In the genomic region with DNA sequence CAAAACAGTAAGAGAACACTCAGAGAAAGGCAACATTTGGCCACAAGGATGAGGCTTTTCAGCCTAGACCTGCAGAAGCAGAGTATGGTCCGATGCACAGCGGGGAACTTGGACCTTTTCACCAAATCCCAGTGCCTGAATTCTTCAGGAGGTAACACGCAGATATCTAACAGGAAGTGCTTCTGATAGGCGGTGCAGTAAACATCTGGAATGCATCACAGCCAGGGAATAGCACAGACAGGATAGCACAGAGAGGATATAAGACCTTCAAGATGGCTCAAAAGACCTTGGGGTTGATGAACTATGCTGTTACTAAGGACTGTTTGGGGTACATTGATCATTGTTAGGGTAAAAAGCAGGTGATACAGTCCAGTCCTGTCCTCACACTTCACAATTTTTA, we compare ENCODE assay signal across 9 cellular contexts. TPM values are rescaled to one million over a fixed set of nuclear protein-coding genes. Genes with fewer than 3 reads are reported as not detected.
DNase-seq lines count a peak whose midpoint lies in the region; ATAC-seq, FAIRE-seq and TF ChIP-seq lines count a peak whose summit lies in the region.
"Had no signal": no experiment of that assay in that cellular context is flagged by ENCODE, and none has a peak within 500 bp of the region (broad histone marks: within the 10 kb centered on the region; RNA-seq: fewer than 3 reads in every experiment).

No MANE protein-coding gene starts in this region.

- intact Hi-C loops in head of caudate nucleus (cut with DNase I), result loop anchor here (5.0 to 10.0 kb wide), 2 partner anchors 57 to 119 kb away; partner anchors contain the start of genes DUSP2 and STARD7

- no peaks in the 10 kb centered on the region for H3K9me3 ChIP-seq in keratinocyte (ENCODE audit: control insufficient read depth, low read depth, low read length)
- no peaks in the 10 kb centered on the region for H3K9me3 ChIP-seq in stomach smooth muscle (ENCODE audit: control insufficient read depth in 2 of 2, low read length in 2 of 2)

- H3K4me1 Mint-ChIP-seq in activated CD8-positive, alpha-beta memory T cell treated with anti-CD3 and anti-CD28 coated beads, Interleukin-2, amount 10 ng/mL, durations not matched to agents 7 days and 5 days, result peaks cover 55% of the 10 kb centered on the region
- peaks cover 40% of the 10 kb centered on the region for H3K4me1 Mint-ChIP-seq in activated naive CD8-positive, alpha-beta T cell treated with anti-CD3 and anti-CD28 coated beads, Interleukin-2, amount 10 ng/mL, durations not matched to agents 7 days and 5 days

- H3K4me1 ChIP-seq in keratinocyte (ENCODE audit: control insufficient read depth, extremely low read depth, insufficient read depth, low read length), result peaks cover 39% of the 10 kb centered on the region
- H3K4me1 ChIP-seq in stomach smooth muscle (ENCODE audit: control insufficient read depth, insufficient read depth, low read length), result peaks cover 57% of the 10 kb centered on the region

- no peak for ATAC-seq in activated CD8-positive, alpha-beta memory T cell treated with anti-CD3 and anti-CD28 coated beads, Interleukin-2, amount 10 ng/mL, durations not matched to agents 7 days and 5 days
- no peak for ATAC-seq in activated naive CD8-positive, alpha-beta T cell treated with anti-CD3 and anti-CD28 coated beads, Interleukin-2, amount 10 ng/mL, durations not matched to agents 7 days and 5 days (ENCODE audit: low read depth)
- ATAC-seq in GM19351 (IDR thresholded peaks at IDR 0.05; ENCODE audit: unreplicated experiment), result no peak

- H3K4me3 ChIP-seq in keratinocyte (ENCODE audit: control insufficient read depth in 2 of 3, extremely low read depth in 1 of 3, insufficient read depth in 2 of 3, low read depth in 1 of 3, low read length in 3 of 3) (peak overlapping the region in 1 of 3 experiments; percentile 41), stomach smooth muscle (ENCODE audit: low read length in 2 of 2) (peak overlapping the region; percentile 80 to 97)

- no peak overlapping the region for H2AFZ ChIP-seq in keratinocyte (ENCODE audit: control insufficient read depth, low read length)

- TF ChIP-seq CTCF in keratinocyte (optimal IDR thresholded peaks at IDR 0.05 in 1 of 3, IDR thresholded peaks at IDR 0.05 in 1 of 3, conservative IDR thresholded peaks at IDR 0.05 in 1 of 3; ENCODE audit: extremely low read depth in 1 of 3, insufficient read depth in 2 of 3, low read length in 3 of 3), result no peak

- H3K9me1 ChIP-seq in keratinocyte (ENCODE audit: control insufficient read depth, extremely low read depth, insufficient read depth, low read length), result peaks cover 5% of the 10 kb centered on the region

- peak overlapping the region; percentile 69 for H3K27ac Mint-ChIP-seq in activated CD8-positive, alpha-beta memory T cell treated with anti-CD3 and anti-CD28 coated beads, Interleukin-2, amount 10 ng/mL, durations not matched to agents 7 days and 5 days
- peak overlapping the region; percentile 68 for H3K27ac Mint-ChIP-seq in activated naive CD8-positive, alpha-beta T cell treated with anti-CD3 and anti-CD28 coated beads, Interleukin-2, amount 10 ng/mL, durations not matched to agents 7 days and 5 days

- no peak for DNase-seq in activated CD8-positive, alpha-beta memory T cell treated with anti-CD3 and anti-CD28 coated beads, Interleukin-2, amount 10 ng/mL, durations not matched to agents 7 days and 5 days
- DNase-seq in activated CD8-positive, alpha-beta memory T cell treated with anti-CD3 and anti-CD28 coated beads, Interleukin-2, amount 50 U/mL, for 48 hours, result no peak
- DNase-seq in activated naive CD8-positive, alpha-beta T cell treated with anti-CD3 and anti-CD28 coated beads, Interleukin-2, amount 10 ng/mL, durations not matched to agents 7 days and 5 days, result no peak
- DNase-seq in keratinocyte (ENCODE audit: low read depth, low spot score), result no peak
- no peak for DNase-seq in NK-92 treated with Interleukin-12 subunit alpha and Interleukin-12 subunit beta, amount 100 ng/mL, for 24 hours (lab: John Stamatoyannopoulos, UW)
- DNase-seq in head of caudate nucleus, result no peak

- H3K27ac ChIP-seq in keratinocyte (ENCODE audit: control insufficient read depth, insufficient read depth, low read length) (no peak overlapping the region), stomach smooth muscle (ENCODE audit: low read length) (no peak overlapping the region)

- dilution Hi-C loops in keratinocyte (cut with MboI; ENCODE audit: extremely low pct_ligation_motif_present, low sequenced_read_pairs), result no loop called here

- CTCF ChIA-PET in activated CD8-positive, alpha-beta memory T cell treated with anti-CD3 and anti-CD28 coated beads, Interleukin-2, amount 10 ng/mL, durations not matched to agents 7 days and 5 days (lab: Charles Lee), result interaction anchor here (0.8 to 3.4 kb wide), 21 partner anchors 8 to 274 kb away, joined by 3 to 15 read pairs (median 4); partner anchors contain the start of genes ASTL, ITPRIPL1, SNRNP200 and STARD7

- H3K79me2 ChIP-seq in keratinocyte (ENCODE audit: control insufficient read depth, insufficient read depth, low read length), result peaks cover 70% of the 10 kb centered on the region

- no peaks in the 10 kb centered on the region for H3K27me3 Mint-ChIP-seq in activated CD8-positive, alpha-beta memory T cell treated with anti-CD3 and anti-CD28 coated beads, Interleukin-2, amount 10 ng/mL, durations not matched to agents 7 days and 5 days
- H3K27me3 Mint-ChIP-seq in activated naive CD8-positive, alpha-beta T cell treated with anti-CD3 and anti-CD28 coated beads, Interleukin-2, amount 10 ng/mL, durations not matched to agents 7 days and 5 days, result no peaks in the 10 kb centered on the region

- H3K36me3 Mint-ChIP-seq in activated CD8-positive, alpha-beta memory T cell treated with anti-CD3 and anti-CD28 coated beads, Interleukin-2, amount 10 ng/mL, durations not matched to agents 7 days and 5 days, result peaks cover 24% of the 10 kb centered on the region
- H3K36me3 Mint-ChIP-seq in activated naive CD8-positive, alpha-beta T cell treated with anti-CD3 and anti-CD28 coated beads, Interleukin-2, amount 10 ng/mL, durations not matched to agents 7 days and 5 days, result peaks cover 15% of the 10 kb centered on the region

- peak overlapping the region; percentile 58 for H3K4me2 ChIP-seq in keratinocyte (ENCODE audit: control insufficient read depth, extremely low read depth, insufficient read depth, low read depth, low read length)

- no peak for FAIRE-seq in keratinocyte (lab: Jason Lieb, UNC)
- FAIRE-seq: frontal cortex had no signal

- POLR2A ChIA-PET in activated naive CD8-positive, alpha-beta T cell treated with anti-CD3 and anti-CD28 coated beads, Interleukin-2, amount 10 ng/mL, durations not matched to agents 7 days and 5 days (lab: Charles Lee), result interaction anchor here (0.8 to 2.4 kb wide), 6 partner anchors 10 to 272 kb away, joined by 3 to 21 read pairs (median 4); partner anchors contain the start of genes ANKRD36C and STARD7

- peak overlapping the region; percentile 96 for H3K4me3 Mint-ChIP-seq in activated CD8-positive, alpha-beta memory T cell treated with anti-CD3 and anti-CD28 coated beads, Interleukin-2, amount 10 ng/mL, durations not matched to agents 7 days and 5 days
- peak overlapping the region; percentile 88 for H3K4me3 Mint-ChIP-seq in activated naive CD8-positive, alpha-beta T cell treated with anti-CD3 and anti-CD28 coated beads, Interleukin-2, amount 10 ng/mL, durations not matched to agents 7 days and 5 days

- peaks cover 12 to 23% of the 10 kb centered on the region in 2 experiments for H3K36me3 ChIP-seq in keratinocyte (ENCODE audit: control insufficient read depth in 2 of 2, extremely low read depth in 1 of 2, insufficient read depth in 2 of 2, low read length in 2 of 2)
- peaks cover 13 to 26% of the 10 kb centered on the region in 2 donors for H3K36me3 ChIP-seq in stomach smooth muscle (ENCODE audit: control insufficient read depth in 2 of 2, insufficient read depth in 2 of 2, low read length in 2 of 2)

- H3K27me3 ChIP-seq in keratinocyte (ENCODE audit: control insufficient read depth, extremely low read depth, insufficient read depth, low read length) (no peaks in the 10 kb centered on the region), stomach smooth muscle (ENCODE audit: control insufficient read depth in 1 of 2, insufficient read depth in 2 of 2, low read length in 2 of 2) (no peaks in the 10 kb centered on the region)

- H4K20me1 ChIP-seq in keratinocyte (ENCODE audit: control insufficient read depth, extremely low read depth, insufficient read depth, low read length), result peaks cover 8% of the 10 kb centered on the region

- H3K9ac ChIP-seq in keratinocyte (ENCODE audit: control insufficient read depth, extremely low read depth, insufficient read depth, low read length) (no peak overlapping the region), stomach smooth muscle (ENCODE audit: low read length in 2 of 2) (peak overlapping the region in 1 of 2 donors; percentile 86)

- H3K9me3 Mint-ChIP-seq in activated CD8-positive, alpha-beta memory T cell treated with anti-CD3 and anti-CD28 coated beads, Interleukin-2, amount 10 ng/mL, durations not matched to agents 7 days and 5 days (ENCODE audit: low read depth), result no peaks in the 10 kb centered on the region
- no peaks in the 10 kb centered on the region for H3K9me3 Mint-ChIP-seq in activated naive CD8-positive, alpha-beta T cell treated with anti-CD3 and anti-CD28 coated beads, Interleukin-2, amount 10 ng/mL, durations not matched to agents 7 days and 5 days

RNA-seq across cellular contexts. Expression of gene TMEM127, which starts 1.7 kb away (rescaled TPM):
- 10 to 100 TPM; 32.7 to 36.9 TPM for total RNA-seq in activated CD8-positive, alpha-beta memory T cell treated with anti-CD3 and anti-CD28 coated beads, Interleukin-2, amount 10 ng/mL, durations not matched to agents 7 days and 5 days
- 10 to 100 TPM; 33.4 to 39.1 TPM for total RNA-seq in activated naive CD8-positive, alpha-beta T cell treated with anti-CD3 and anti-CD28 coated beads, Interleukin-2, amount 10 ng/mL, durations not matched to agents 7 days and 5 days
- 30.8 to 45.6 TPM (median 35.8 TPM) in 3 replicates for polyA plus RNA-seq in keratinocyte
- polyA plus RNA-seq in keratinocyte (2011; ENCODE audit: low read depth), result 26.4 TPM
- polyA plus RNA-seq in keratinocyte (2011; cell fraction: cytosol; rRNA removed), result 35.0 and 37.6 TPM in 2 replicates
- 52.9 and 61.3 TPM in 2 replicates for polyA plus RNA-seq in keratinocyte (2011; cell fraction: nucleus; rRNA removed)
- 23.9 and 31.5 TPM in 2 replicates for polyA plus RNA-seq in keratinocyte (2012; ENCODE audit: low replicate concordance)
- 65.0 to 153 TPM (median 74.8 TPM) in 3 replicates for polyA minus RNA-seq in keratinocyte
- polyA minus RNA-seq in keratinocyte (2011; cell fraction: cytosol; rRNA and poly(A)+ RNA removed), result 25.7 TPM
- 40.5 and 54.1 TPM in 2 replicates for polyA minus RNA-seq in keratinocyte (2011; cell fraction: nucleus; rRNA and poly(A)+ RNA removed)

RNA-seq across cellular contexts. Expression of gene CIAO1, which starts 1.9 kb away (rescaled TPM):
- total RNA-seq in activated CD8-positive, alpha-beta memory T cell treated with anti-CD3 and anti-CD28 coated beads, Interleukin-2, amount 10 ng/mL, durations not matched to agents 7 days and 5 days, result 10 to 100 TPM; 67.0 to 76.8 TPM
- total RNA-seq in activated naive CD8-positive, alpha-beta T cell treated with anti-CD3 and anti-CD28 coated beads, Interleukin-2, amount 10 ng/mL, durations not matched to agents 7 days and 5 days, result 10 to 100 TPM; 66.2 to 68.2 TPM
- polyA plus RNA-seq in keratinocyte, result 67.4 to 90.9 TPM (median 76.9 TPM) in 3 replicates
- 27.9 TPM for polyA plus RNA-seq in keratinocyte (2011; ENCODE audit: low read depth)
- polyA plus RNA-seq in keratinocyte (2011; cell fraction: cytosol; rRNA removed), result 68.9 and 77.2 TPM in 2 replicates
- polyA plus RNA-seq in keratinocyte (2011; cell fraction: nucleus; rRNA removed), result 90.0 and 99.6 TPM in 2 replicates
- polyA plus RNA-seq in keratinocyte (2012; ENCODE audit: low replicate concordance), result 45.4 and 51.1 TPM in 2 replicates
- polyA minus RNA-seq in keratinocyte, result 86.5 to 115 TPM (median 105 TPM) in 3 replicates
- polyA minus RNA-seq in keratinocyte (2011; cell fraction: cytosol; rRNA and poly(A)+ RNA removed), result 73.5 TPM
- 55.8 and 65.5 TPM in 2 replicates for polyA minus RNA-seq in keratinocyte (2011; cell fraction: nucleus; rRNA and poly(A)+ RNA removed)

RNA-seq across cellular contexts. Expression of gene SNRNP200, which starts 41.3 kb away (rescaled TPM):
- total RNA-seq in activated CD8-positive, alpha-beta memory T cell treated with anti-CD3 and anti-CD28 coated beads, Interleukin-2, amount 10 ng/mL, durations not matched to agents 7 days and 5 days, result 100 to 1,000 TPM; 170 to 182 TPM
- 100 to 1,000 TPM; 194 to 201 TPM for total RNA-seq in activated naive CD8-positive, alpha-beta T cell treated with anti-CD3 and anti-CD28 coated beads, Interleukin-2, amount 10 ng/mL, durations not matched to agents 7 days and 5 days
- polyA plus RNA-seq in keratinocyte, result 78.4 to 97.5 TPM (median 79.4 TPM) in 3 replicates
- polyA plus RNA-seq in keratinocyte (2011; ENCODE audit: low read depth), result 95.0 TPM
- polyA plus RNA-seq in keratinocyte (2011; cell fraction: cytosol; rRNA removed), result 57.6 and 67.6 TPM in 2 replicates
- polyA plus RNA-seq in keratinocyte (2011; cell fraction: nucleus; rRNA removed), result 216 and 245 TPM in 2 replicates
- 55.1 and 79.8 TPM in 2 replicates for polyA plus RNA-seq in keratinocyte (2012; ENCODE audit: low replicate concordance)
- polyA minus RNA-seq in keratinocyte, result 202 to 276 TPM (median 227 TPM) in 3 replicates
- polyA minus RNA-seq in keratinocyte (2011; cell fraction: cytosol; rRNA and poly(A)+ RNA removed), result 68.7 TPM
- 131 and 182 TPM in 2 replicates for polyA minus RNA-seq in keratinocyte (2011; cell fraction: nucleus; rRNA and poly(A)+ RNA removed)

RNA-seq across cellular contexts. Expression of gene STARD7, which starts 55.5 kb away (rescaled TPM):
- 100 to 1,000 TPM; 131 to 180 TPM for total RNA-seq in activated CD8-positive, alpha-beta memory T cell treated with anti-CD3 and anti-CD28 coated beads, Interleukin-2, amount 10 ng/mL, durations not matched to agents 7 days and 5 days
- 100 to 1,000 TPM; 105 to 114 TPM for total RNA-seq in activated naive CD8-positive, alpha-beta T cell treated with anti-CD3 and anti-CD28 coated beads, Interleukin-2, amount 10 ng/mL, durations not matched to agents 7 days and 5 days
- 44.8 to 84.6 TPM (median 73.4 TPM) in 3 replicates for polyA plus RNA-seq in keratinocyte
- polyA plus RNA-seq in keratinocyte (2011; ENCODE audit: low read depth), result 29.8 TPM
- polyA plus RNA-seq in keratinocyte (2011; cell fraction: cytosol; rRNA removed), result 55.3 and 75.9 TPM in 2 replicates
- polyA plus RNA-seq in keratinocyte (2011; cell fraction: nucleus; rRNA removed), result 50.8 and 61.7 TPM in 2 replicates
- 36.6 and 67.5 TPM in 2 replicates for polyA plus RNA-seq in keratinocyte (2012; ENCODE audit: low replicate concordance)
- polyA minus RNA-seq in keratinocyte, result 35.4 to 80.6 TPM (median 49.0 TPM) in 3 replicates
- 69.3 TPM for polyA minus RNA-seq in keratinocyte (2011; cell fraction: cytosol; rRNA and poly(A)+ RNA removed)
- polyA minus RNA-seq in keratinocyte (2011; cell fraction: nucleus; rRNA and poly(A)+ RNA removed), result 38.5 and 64.8 TPM in 2 replicates
